Comparison of ENCODE assay signal across 7 cellular contexts in the genomic region with DNA sequence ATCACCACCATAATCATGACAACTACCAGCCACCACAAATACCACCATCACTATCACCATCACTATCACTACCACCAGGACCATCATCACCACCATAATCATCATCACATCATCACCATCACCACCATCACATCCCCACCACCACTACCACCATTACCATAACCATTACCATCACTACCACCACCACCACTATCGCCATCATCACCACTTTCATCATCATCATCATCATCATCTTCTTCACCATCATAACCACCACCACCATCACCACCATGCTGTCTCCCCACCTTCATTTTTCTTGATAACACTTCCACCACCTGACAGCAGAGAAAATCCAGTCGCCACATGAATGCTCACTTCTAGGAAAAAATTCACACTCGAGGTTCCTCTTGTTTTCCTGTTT.
"Had no signal": no experiment of that assay in that cellular context is flagged by ENCODE, and none has a peak within 500 bp of the region (broad histone marks: within the 10 kb centered on the region; RNA-seq: fewer than 3 reads in every experiment).

No MANE protein-coding gene starts in this region.

- H2AFZ ChIP-seq: GM23338 had no signal

- H3K4me1 Mint-ChIP-seq: IgD-negative memory B cell had no signal

- ATAC-seq: GM23338, HCT116 had no signal

- H3K27ac ChIP-seq: KMS-11 had no signal

- H3K4me3 ChIP-seq: GM23338, HAP-1 had no signal

- H3K9ac ChIP-seq: KMS-11 had no signal

- H3K4me1 ChIP-seq: HAP-1 had no signal

- H3K27ac Mint-ChIP-seq: GM23338, IgD-negative memory B cell had no signal

- DNase-seq: H7, KBM-7 had no signal

- H3K9me3 ChIP-seq: HAP-1 had no signal

- H3K4me2 ChIP-seq: GM23338, KMS-11 had no signal

- H3K36me3 ChIP-seq: HAP-1 had no signal

- H3K4me3 Mint-ChIP-seq: GM23338, IgD-negative memory B cell had no signal
